ENCODE assay signal across 1 cellular context in the genomic region with DNA sequence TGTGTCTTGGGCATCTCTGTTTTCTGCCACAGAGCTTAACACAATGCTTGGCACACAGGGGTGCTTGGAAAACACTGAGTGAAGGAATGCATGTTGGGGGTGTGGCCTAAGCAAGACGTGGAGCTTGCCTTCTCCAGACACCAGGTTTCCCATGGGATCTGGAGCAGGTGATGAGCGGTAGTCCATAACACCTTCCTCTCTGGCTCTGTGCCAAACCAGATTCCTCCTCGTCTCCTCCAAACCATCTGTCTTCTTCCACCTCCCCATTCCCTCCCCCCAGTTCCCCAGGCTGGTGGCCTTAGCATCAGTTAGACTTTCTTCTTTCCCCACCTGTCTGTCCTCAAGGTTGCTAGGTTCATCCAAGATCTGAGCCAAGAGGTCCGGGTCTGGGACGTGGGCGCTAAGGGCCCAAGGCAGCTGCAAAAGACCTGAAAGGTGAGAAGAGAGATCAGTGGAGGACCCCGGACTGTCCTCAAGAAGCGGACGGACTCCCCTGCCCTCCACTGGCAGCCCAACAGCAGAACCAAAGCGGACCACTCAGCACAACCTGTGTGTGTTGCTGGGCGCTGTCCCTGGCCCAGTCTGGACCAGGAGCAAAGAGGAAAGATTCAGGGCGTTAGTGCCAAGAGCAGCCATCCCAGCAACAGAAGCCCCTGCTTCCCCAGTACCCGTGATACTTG.
TF ChIP-seq lines count a peak whose summit lies in the region.

No MANE protein-coding gene starts in this region.

TF ChIP-seq in K562, 482 proteins besides CTCF, POLR2A, EP300 and RAD21 (continued from another document):
- TF ChIP-seq, protein P1, sequence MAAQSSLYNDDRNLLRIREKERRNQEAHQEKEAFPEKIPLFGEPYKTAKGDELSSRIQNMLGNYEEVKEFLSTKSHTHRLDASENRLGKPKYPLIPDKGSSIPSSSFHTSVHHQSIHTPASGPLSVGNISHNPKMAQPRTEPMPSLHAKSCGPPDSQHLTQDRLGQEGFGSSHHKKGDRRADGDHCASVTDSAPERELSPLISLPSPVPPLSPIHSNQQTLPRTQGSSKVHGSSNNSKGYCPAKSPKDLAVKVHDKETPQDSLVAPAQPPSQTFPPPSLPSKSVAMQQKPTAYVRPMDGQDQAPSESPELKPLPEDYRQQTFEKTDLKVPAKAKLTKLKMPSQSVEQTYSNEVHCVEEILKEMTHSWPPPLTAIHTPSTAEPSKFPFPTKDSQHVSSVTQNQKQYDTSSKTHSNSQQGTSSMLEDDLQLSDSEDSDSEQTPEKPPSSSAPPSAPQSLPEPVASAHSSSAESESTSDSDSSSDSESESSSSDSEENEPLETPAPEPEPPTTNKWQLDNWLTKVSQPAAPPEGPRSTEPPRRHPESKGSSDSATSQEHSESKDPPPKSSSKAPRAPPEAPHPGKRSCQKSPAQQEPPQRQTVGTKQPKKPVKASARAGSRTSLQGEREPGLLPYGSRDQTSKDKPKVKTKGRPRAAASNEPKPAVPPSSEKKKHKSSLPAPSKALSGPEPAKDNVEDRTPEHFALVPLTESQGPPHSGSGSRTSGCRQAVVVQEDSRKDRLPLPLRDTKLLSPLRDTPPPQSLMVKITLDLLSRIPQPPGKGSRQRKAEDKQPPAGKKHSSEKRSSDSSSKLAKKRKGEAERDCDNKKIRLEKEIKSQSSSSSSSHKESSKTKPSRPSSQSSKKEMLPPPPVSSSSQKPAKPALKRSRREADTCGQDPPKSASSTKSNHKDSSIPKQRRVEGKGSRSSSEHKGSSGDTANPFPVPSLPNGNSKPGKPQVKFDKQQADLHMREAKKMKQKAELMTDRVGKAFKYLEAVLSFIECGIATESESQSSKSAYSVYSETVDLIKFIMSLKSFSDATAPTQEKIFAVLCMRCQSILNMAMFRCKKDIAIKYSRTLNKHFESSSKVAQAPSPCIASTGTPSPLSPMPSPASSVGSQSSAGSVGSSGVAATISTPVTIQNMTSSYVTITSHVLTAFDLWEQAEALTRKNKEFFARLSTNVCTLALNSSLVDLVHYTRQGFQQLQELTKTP (IDR thresholded peaks at IDR 0.05; ENCODE audit: low read depth in 1 of 2, partially characterized antibody in 2 of 2): no peak
- TF ChIP-seq NFIX (CRISPR knock-in tag; IDR thresholded peaks at IDR 0.05; ENCODE audit: low read depth) (0 out of 2 replicates have a peak, but pooled peaks have one; percentile 12), MAZ (CRISPR knock-in tag; conservative IDR thresholded peaks at IDR 0.05 in 1 of 2, IDR thresholded peaks at IDR 0.05 in 1 of 2) (no peak), NFIC (IDR thresholded peaks at IDR 0.05) (peak; percentile 92), ZFPM2 (CRISPR knock-in tag; IDR thresholded peaks at IDR 0.05) (no peak), FOXA3 (CRISPR knock-in tag; conservative IDR thresholded peaks at IDR 0.05 in 1 of 2, IDR thresholded peaks at IDR 0.05 in 1 of 2) (no peak), CBX1 (IDR thresholded peaks at IDR 0.05; ENCODE audit: low read depth) (no peak), ELF2 (CRISPR knock-in tag; IDR thresholded peaks at IDR 0.05) (no peak)
- TF ChIP-seq, protein P2, sequence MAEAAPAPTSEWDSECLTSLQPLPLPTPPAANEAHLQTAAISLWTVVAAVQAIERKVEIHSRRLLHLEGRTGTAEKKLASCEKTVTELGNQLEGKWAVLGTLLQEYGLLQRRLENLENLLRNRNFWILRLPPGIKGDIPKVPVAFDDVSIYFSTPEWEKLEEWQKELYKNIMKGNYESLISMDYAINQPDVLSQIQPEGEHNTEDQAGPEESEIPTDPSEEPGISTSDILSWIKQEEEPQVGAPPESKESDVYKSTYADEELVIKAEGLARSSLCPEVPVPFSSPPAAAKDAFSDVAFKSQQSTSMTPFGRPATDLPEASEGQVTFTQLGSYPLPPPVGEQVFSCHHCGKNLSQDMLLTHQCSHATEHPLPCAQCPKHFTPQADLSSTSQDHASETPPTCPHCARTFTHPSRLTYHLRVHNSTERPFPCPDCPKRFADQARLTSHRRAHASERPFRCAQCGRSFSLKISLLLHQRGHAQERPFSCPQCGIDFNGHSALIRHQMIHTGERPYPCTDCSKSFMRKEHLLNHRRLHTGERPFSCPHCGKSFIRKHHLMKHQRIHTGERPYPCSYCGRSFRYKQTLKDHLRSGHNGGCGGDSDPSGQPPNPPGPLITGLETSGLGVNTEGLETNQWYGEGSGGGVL (CRISPR knock-in tag; IDR thresholded peaks at IDR 0.05): no peak
- TF ChIP-seq, protein P3, sequence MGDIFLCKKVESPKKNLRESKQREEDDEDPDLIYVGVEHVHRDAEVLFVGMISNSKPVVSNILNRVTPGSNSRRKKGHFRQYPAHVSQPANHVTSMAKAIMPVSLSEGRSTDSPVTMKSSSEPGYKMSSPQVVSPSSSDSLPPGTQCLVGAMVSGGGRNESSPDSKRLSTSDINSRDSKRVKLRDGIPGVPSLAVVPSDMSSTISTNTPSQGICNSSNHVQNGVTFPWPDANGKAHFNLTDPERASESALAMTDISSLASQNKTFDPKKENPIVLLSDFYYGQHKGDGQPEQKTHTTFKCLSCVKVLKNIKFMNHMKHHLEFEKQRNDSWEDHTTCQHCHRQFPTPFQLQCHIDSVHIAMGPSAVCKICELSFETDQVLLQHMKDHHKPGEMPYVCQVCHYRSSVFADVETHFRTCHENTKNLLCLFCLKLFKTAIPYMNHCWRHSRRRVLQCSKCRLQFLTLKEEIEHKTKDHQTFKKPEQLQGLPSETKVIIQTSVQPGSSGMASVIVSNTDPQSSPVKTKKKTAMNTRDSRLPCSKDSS (IDR thresholded peaks at IDR 0.05; ENCODE audit: low read depth, partially characterized antibody): no peak
